Comparison of ENCODE assay signal across 12 cellular contexts in the genomic region with DNA sequence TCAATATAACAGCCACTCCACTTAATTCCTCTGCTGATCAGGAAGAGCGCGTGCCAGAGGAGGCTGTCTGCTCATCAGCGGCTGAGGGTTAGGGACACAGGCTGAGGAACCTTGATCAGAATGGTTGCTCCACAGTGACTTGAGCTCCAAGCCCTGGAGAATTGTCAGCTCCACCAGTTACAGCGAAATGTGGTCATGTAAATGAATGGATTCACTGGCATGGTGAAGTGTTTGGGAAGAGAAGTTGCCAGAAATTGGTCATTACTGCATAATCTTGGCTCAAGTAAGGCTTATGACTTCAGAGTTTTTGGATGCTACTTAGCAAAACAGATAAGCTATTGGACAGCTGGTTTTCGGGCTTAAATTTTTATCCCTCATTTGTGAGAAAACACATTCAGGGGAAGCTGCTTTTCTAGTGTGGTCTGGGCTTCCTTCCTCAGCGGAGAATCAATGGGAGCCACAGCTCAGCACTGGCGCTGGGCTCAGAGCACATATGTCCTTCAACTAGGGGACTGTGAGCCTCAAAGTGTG.
A peak's percentile ranks its signal among the peaks of the same experiment; 100 is the strongest.
DNase-seq lines count a peak whose midpoint lies in the region; ATAC-seq and TF ChIP-seq lines count a peak whose summit lies in the region.
"Had no signal": no experiment of that assay in that cellular context is flagged by ENCODE, and none has a peak within 500 bp of the region (broad histone marks: within the 10 kb centered on the region; RNA-seq: fewer than 3 reads in every experiment).

No MANE protein-coding gene starts in this region.

- H3K4me3 ChIP-seq in muscle layer of duodenum (ENCODE audit: low read depth in 1 of 2, low read length in 2 of 2), result no peak overlapping the region
- H3K4me3 ChIP-seq in uterus, result no peak overlapping the region
- H3K4me3 ChIP-seq: A549 had no signal

- H3K4me1 ChIP-seq in muscle layer of duodenum (ENCODE audit: control insufficient read depth in 1 of 2, insufficient read depth in 2 of 2, low read length in 2 of 2), result peaks cover 22 to 34% of the 10 kb centered on the region in 2 donors
- H3K4me1 ChIP-seq in uterus, result peaks cover 17 to 23% of the 10 kb centered on the region in 2 donors

- intact Hi-C loops in activated CD8-positive, alpha-beta T cell treated with anti-CD3 and anti-CD28 coated beads for 36 hours (cut with micrococcal nuclease), result no loop called here
- intact Hi-C loops in uterus (cut with DNase I; ENCODE audit: low total_unique reads), result no loop called here

- no peak for ATAC-seq in activated CD8-positive, alpha-beta T cell treated with anti-CD3 and anti-CD28 coated beads, Interleukin-2, amount 10 ng/mL, durations not matched to agents 7 days and 5 days
- ATAC-seq in activated CD8-positive, alpha-beta T cell treated with anti-CD3 and anti-CD28 coated beads for 36 hours, result no peak
- ATAC-seq in effector memory CD8-positive, alpha-beta T cell (replicated peaks), result no peak
- ATAC-seq in HG03280 (IDR thresholded peaks at IDR 0.05; ENCODE audit: unreplicated experiment) (no peak), GM19467 (IDR thresholded peaks at IDR 0.05; ENCODE audit: unreplicated experiment) (no peak)
- ATAC-seq: A549; activated CD4-positive, alpha-beta T cell treated with anti-CD3 and anti-CD28 coated beads for 36 hours had no signal

- peaks cover 36% of the 10 kb centered on the region for H3K36me3 Mint-ChIP-seq in activated CD8-positive, alpha-beta T cell treated with anti-CD3 and anti-CD28 coated beads, Interleukin-2, amount 10 ng/mL, durations not matched to agents 7 days and 5 days (ENCODE audit: low read depth)
- H3K36me3 Mint-ChIP-seq in activated CD8-positive, alpha-beta T cell treated with anti-CD3 and anti-CD28 coated beads for 36 hours (ENCODE audit: low read depth), result peaks cover 8% of the 10 kb centered on the region
- peaks cover 57% of the 10 kb centered on the region for H3K36me3 Mint-ChIP-seq in effector memory CD8-positive, alpha-beta T cell (ENCODE audit: insufficient read depth)

- no peaks in the 10 kb centered on the region for H3K9me3 ChIP-seq in muscle layer of duodenum (ENCODE audit: control insufficient read depth in 1 of 2, low read length in 2 of 2)
- no peaks in the 10 kb centered on the region for H3K9me3 ChIP-seq in uterus
- H3K9me3 ChIP-seq: A549 had no signal

- no peak for DNase-seq in activated CD8-positive, alpha-beta T cell treated with anti-CD3 and anti-CD28 coated beads, Interleukin-2, amount 10 ng/mL, durations not matched to agents 7 days and 5 days
- no peak for DNase-seq in activated CD8-positive, alpha-beta T cell treated with anti-CD3 and anti-CD28 coated beads for 36 hours
- DNase-seq in effector memory CD8-positive, alpha-beta T cell, result no peak
- peak; percentile 53 to 66 for DNase-seq in uterus
- DNase-seq in stimulated activated CD4-positive, alpha-beta T cell treated with anti-CD3 and anti-CD28 coated beads, Interleukin-2, amount 100 ng/mL, for 24 hours, result no peak
- DNase-seq: activated CD4-positive, alpha-beta T cell treated with anti-CD3 and anti-CD28 coated beads for 36 hours; OCI-M1 had no signal

- TF ChIP-seq POLR2A in uterus (IDR thresholded peaks at IDR 0.05), result no peak

- H3K27me3 Mint-ChIP-seq in activated CD8-positive, alpha-beta T cell treated with anti-CD3 and anti-CD28 coated beads, Interleukin-2, amount 10 ng/mL, durations not matched to agents 7 days and 5 days (ENCODE audit: low read depth), result no peaks in the 10 kb centered on the region
- H3K27me3 Mint-ChIP-seq in activated CD8-positive, alpha-beta T cell treated with anti-CD3 and anti-CD28 coated beads for 36 hours, result no peaks in the 10 kb centered on the region
- H3K27me3 Mint-ChIP-seq in effector memory CD8-positive, alpha-beta T cell, result no peaks in the 10 kb centered on the region
- H3K27me3 Mint-ChIP-seq: activated CD4-positive, alpha-beta T cell treated with anti-CD3 and anti-CD28 coated beads for 36 hours had no signal

- H3K36me3 ChIP-seq in muscle layer of duodenum (ENCODE audit: control insufficient read depth in 1 of 2, insufficient read depth in 2 of 2, low read length in 2 of 2) (peaks cover 2 to 17% of the 10 kb centered on the region in 2 donors), uterus (no peaks in the 10 kb centered on the region)

- POLR2A ChIA-PET in activated CD8-positive, alpha-beta T cell treated with anti-CD3 and anti-CD28 coated beads, Interleukin-2, amount 10 ng/mL, durations not matched to agents 7 days and 5 days (lab: Charles Lee), result interaction anchor here (0.7 kb wide), 1 partner anchor 285 kb away, joined by 3 read pairs; no protein-coding TSS in a partner anchor
- POLR2A ChIA-PET in activated CD8-positive, alpha-beta T cell treated with anti-CD3 and anti-CD28 coated beads for 36 hours (lab: Charles Lee), result interaction anchor here (0.8 to 1.2 kb wide), 3 partner anchors 12 to 40 kb away, joined by 3 to 4 read pairs (median 3); no protein-coding TSS in a partner anchor

- CTCF ChIA-PET in activated CD8-positive, alpha-beta T cell treated with anti-CD3 and anti-CD28 coated beads, Interleukin-2, amount 10 ng/mL, durations not matched to agents 7 days and 5 days (lab: Charles Lee), result interaction anchor here (1.3 kb wide), 1 partner anchor 19 kb away, joined by 4 read pairs; no protein-coding TSS in a partner anchor
- CTCF ChIA-PET in activated CD8-positive, alpha-beta T cell treated with anti-CD3 and anti-CD28 coated beads for 36 hours (lab: Charles Lee), result interaction anchor here (0.7 to 1.7 kb wide), 5 partner anchors 19 to 145 kb away, joined by 3 to 6 read pairs (median 5); no protein-coding TSS in a partner anchor

- H3K9me3 Mint-ChIP-seq in activated CD8-positive, alpha-beta T cell treated with anti-CD3 and anti-CD28 coated beads, Interleukin-2, amount 10 ng/mL, durations not matched to agents 7 days and 5 days (ENCODE audit: insufficient read depth), result no peaks in the 10 kb centered on the region
- H3K9me3 Mint-ChIP-seq in activated CD8-positive, alpha-beta T cell treated with anti-CD3 and anti-CD28 coated beads for 36 hours, result no peaks in the 10 kb centered on the region
- no peaks in the 10 kb centered on the region for H3K9me3 Mint-ChIP-seq in effector memory CD8-positive, alpha-beta T cell

- H3K4me3 Mint-ChIP-seq in activated CD8-positive, alpha-beta T cell treated with anti-CD3 and anti-CD28 coated beads, Interleukin-2, amount 10 ng/mL, durations not matched to agents 7 days and 5 days, result no peak overlapping the region
- no peak overlapping the region for H3K4me3 Mint-ChIP-seq in activated CD8-positive, alpha-beta T cell treated with anti-CD3 and anti-CD28 coated beads for 36 hours
- no peak overlapping the region for H3K4me3 Mint-ChIP-seq in effector memory CD8-positive, alpha-beta T cell
- H3K4me3 Mint-ChIP-seq: activated CD4-positive, alpha-beta T cell treated with anti-CD3 and anti-CD28 coated beads for 36 hours had no signal

- H3K27ac ChIP-seq in muscle layer of duodenum (ENCODE audit: low read length) (peak overlapping the region; percentile 63), uterus (peak overlapping the region; percentile 85 to 97)
- H3K27ac ChIP-seq: KMS-11 had no signal

- H3K4me1 Mint-ChIP-seq in activated CD8-positive, alpha-beta T cell treated with anti-CD3 and anti-CD28 coated beads, Interleukin-2, amount 10 ng/mL, durations not matched to agents 7 days and 5 days (ENCODE audit: low read depth), result peaks cover 3% of the 10 kb centered on the region
- no peaks in the 10 kb centered on the region for H3K4me1 Mint-ChIP-seq in activated CD8-positive, alpha-beta T cell treated with anti-CD3 and anti-CD28 coated beads for 36 hours (ENCODE audit: low read depth)
- peaks cover 13 to 23% of the 10 kb centered on the region in 2 donors for H3K4me1 Mint-ChIP-seq in effector memory CD8-positive, alpha-beta T cell (ENCODE audit: low read depth in 2 of 2)
- H3K4me1 Mint-ChIP-seq: activated CD4-positive, alpha-beta T cell treated with anti-CD3 and anti-CD28 coated beads for 36 hours had no signal

- TF ChIP-seq CTCF in activated CD8-positive, alpha-beta T cell treated with anti-CD3 and anti-CD28 coated beads for 36 hours (IDR thresholded peaks at IDR 0.05), result no peak
- no peak for TF ChIP-seq CTCF in uterus (IDR thresholded peaks at IDR 0.05)

- H3K27me3 ChIP-seq in muscle layer of duodenum (ENCODE audit: low read depth, low read length) (no peaks in the 10 kb centered on the region), uterus (no peaks in the 10 kb centered on the region)

- H3K27ac Mint-ChIP-seq in activated CD8-positive, alpha-beta T cell treated with anti-CD3 and anti-CD28 coated beads, Interleukin-2, amount 10 ng/mL, durations not matched to agents 7 days and 5 days, result peak overlapping the region; percentile 16
- H3K27ac Mint-ChIP-seq in activated CD8-positive, alpha-beta T cell treated with anti-CD3 and anti-CD28 coated beads for 36 hours, result no peak overlapping the region
- peak overlapping the region; percentile 28 to 80 for H3K27ac Mint-ChIP-seq in effector memory CD8-positive, alpha-beta T cell
- H3K27ac Mint-ChIP-seq: activated CD4-positive, alpha-beta T cell treated with anti-CD3 and anti-CD28 coated beads for 36 hours had no signal

Comparison
In these comparisons a context has a peak if more than half of its experiments do, and no peak if none do; other contexts are left out.
1. DNase-seq: peak in uterus (2 of 2); none in activated CD8-positive, alpha-beta T cell treated with anti-CD3 and anti-CD28 coated beads, Interleukin-2, amount 10 ng/mL, durations not matched to agents 7 days and 5 days (single experiment), activated CD8-positive, alpha-beta T cell treated with anti-CD3 and anti-CD28 coated beads for 36 hours (single experiment), effector memory CD8-positive, alpha-beta T cell (0 of 3) and stimulated activated CD4-positive, alpha-beta T cell treated with anti-CD3 and anti-CD28 coated beads, Interleukin-2, amount 100 ng/mL, for 24 hours (0 of 2).